In the genomic region with DNA sequence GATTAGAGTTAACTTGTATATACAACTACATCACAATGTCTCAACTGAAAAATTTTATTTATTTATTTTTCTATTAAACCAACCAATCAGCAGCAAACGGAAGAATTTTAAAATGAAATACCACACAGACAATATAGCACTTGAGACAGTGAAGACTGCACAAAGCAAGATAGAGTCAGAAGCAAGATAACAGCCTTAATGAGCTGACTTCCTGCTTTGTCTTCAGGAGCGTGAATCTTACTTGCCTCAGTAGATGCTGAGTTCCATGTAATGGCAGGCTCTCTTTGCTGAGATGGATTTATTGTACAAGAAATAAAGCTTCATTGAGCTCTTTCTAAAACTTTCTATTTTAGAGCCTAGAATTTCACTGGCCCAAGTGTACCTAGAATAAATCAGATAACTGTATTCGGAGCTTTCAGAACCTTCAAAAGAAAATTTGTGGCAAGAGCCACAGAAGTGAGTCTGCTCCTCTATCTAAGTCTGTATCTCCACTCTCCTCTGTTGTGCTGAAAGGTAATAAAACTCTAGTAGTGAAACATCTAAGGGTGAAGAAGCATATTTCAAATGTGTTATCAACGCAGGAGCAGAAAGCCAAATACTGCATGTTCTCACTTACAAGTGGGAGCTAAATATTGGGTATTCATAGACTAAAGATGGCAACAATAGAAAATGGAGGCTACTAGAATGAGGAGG, we compare ENCODE assay signal across 1 cellular context.
TF ChIP-seq lines count a peak whose summit lies in the region.

No MANE protein-coding gene starts in this region.

TF ChIP-seq in K562, 482 proteins besides CTCF, POLR2A, EP300 and RAD21 (continued from another document and continues in another):
- TF ChIP-seq, protein P1, sequence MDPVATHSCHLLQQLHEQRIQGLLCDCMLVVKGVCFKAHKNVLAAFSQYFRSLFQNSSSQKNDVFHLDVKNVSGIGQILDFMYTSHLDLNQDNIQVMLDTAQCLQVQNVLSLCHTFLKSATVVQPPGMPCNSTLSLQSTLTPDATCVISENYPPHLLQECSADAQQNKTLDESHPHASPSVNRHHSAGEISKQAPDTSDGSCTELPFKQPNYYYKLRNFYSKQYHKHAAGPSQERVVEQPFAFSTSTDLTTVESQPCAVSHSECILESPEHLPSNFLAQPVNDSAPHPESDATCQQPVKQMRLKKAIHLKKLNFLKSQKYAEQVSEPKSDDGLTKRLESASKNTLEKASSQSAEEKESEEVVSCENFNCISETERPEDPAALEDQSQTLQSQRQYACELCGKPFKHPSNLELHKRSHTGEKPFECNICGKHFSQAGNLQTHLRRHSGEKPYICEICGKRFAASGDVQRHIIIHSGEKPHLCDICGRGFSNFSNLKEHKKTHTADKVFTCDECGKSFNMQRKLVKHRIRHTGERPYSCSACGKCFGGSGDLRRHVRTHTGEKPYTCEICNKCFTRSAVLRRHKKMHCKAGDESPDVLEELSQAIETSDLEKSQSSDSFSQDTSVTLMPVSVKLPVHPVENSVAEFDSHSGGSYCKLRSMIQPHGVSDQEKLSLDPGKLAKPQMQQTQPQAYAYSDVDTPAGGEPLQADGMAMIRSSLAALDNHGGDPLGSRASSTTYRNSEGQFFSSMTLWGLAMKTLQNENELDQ (CRISPR knock-in tag; IDR thresholded peaks at IDR 0.05; ENCODE audit: borderline replicate concordance) = no peak
- TF ChIP-seq ZNF408 (CRISPR knock-in tag; IDR thresholded peaks at IDR 0.05; ENCODE audit: low read depth) (no peak), KLF16 (IDR thresholded peaks at IDR 0.05) (no peak), PRPF4 (IDR thresholded peaks at IDR 0.05; ENCODE audit: insufficient read depth, low read depth, low read length, poor library complexity, severe bottlenecking) (no peak), NCOA2 (IDR thresholded peaks at IDR 0.05; ENCODE audit: partially characterized antibody in 2 of 2) (no peak), ZNF263 (CRISPR knock-in tag; IDR thresholded peaks at IDR 0.05; ENCODE audit: borderline replicate concordance) (no peak), NFYB (IDR thresholded peaks at IDR 0.05; ENCODE audit: extremely low read depth, insufficient read length) (no peak), ZNF445 (CRISPR knock-in tag; IDR thresholded peaks at IDR 0.05; ENCODE audit: low read depth) (no peak), TCF7L2 (IDR thresholded peaks at IDR 0.05; ENCODE audit: low read depth, low read length) (no peak), ZNF354B (CRISPR knock-in tag; IDR thresholded peaks at IDR 0.05) (no peak), ZKSCAN1 (IDR thresholded peaks at IDR 0.05; ENCODE audit: low read depth, low read length) (no peak), SIRT6 (IDR thresholded peaks at IDR 0.05; ENCODE audit: low read depth, low read length) (no peak), POLR3A (IDR thresholded peaks at IDR 0.05; ENCODE audit: borderline replicate concordance, extremely low read depth, insufficient read depth, insufficient read length) (no peak), FUS (optimal IDR thresholded peaks at IDR 0.05; ENCODE audit: low read depth, low read length) (no peak), ZFP36 (IDR thresholded peaks at IDR 0.05; ENCODE audit: low read depth, low read length, partially characterized antibody) (no peak), MEIS2 (IDR thresholded peaks at IDR 0.05; ENCODE audit: partially characterized antibody) (peak; percentile 69), ZNF165 (CRISPR knock-in tag; IDR thresholded peaks at IDR 0.05; ENCODE audit: borderline replicate concordance) (no peak), EWSR1 (IDR thresholded peaks at IDR 0.05; ENCODE audit: borderline replicate concordance, low read depth, partially characterized antibody) (no peak), ELF1 (tag; IDR thresholded peaks at IDR 0.05) (peak; percentile 41; the same call in 1 of the 2 replicates), CCNT2 (IDR thresholded peaks at IDR 0.05; ENCODE audit: borderline replicate concordance, extremely low read depth, insufficient read length, low read depth, low read length) (no peak), MCM7 (IDR thresholded peaks at IDR 0.05) (no peak), ZNF507 (tag; conservative IDR thresholded peaks at IDR 0.05) (no peak), KAT8 (IDR thresholded peaks at IDR 0.05; ENCODE audit: low read depth) (no peak), HLTF (IDR thresholded peaks at IDR 0.05) (no peak), RCOR1 (IDR thresholded peaks at IDR 0.05; ENCODE audit: borderline replicate concordance in 1 of 2, low read depth in 2 of 2, low read length in 2 of 2) (0 out of 4 replicates have a peak, but pooled peaks of 1 of the 2 experiments have one; percentile 32), ZNF232 (CRISPR knock-in tag; IDR thresholded peaks at IDR 0.05) (no peak), ARID1B (IDR thresholded peaks at IDR 0.05) (0 out of 2 replicates have a peak, but pooled peaks have one; percentile 33), PYGO2 (tag; IDR thresholded peaks at IDR 0.05) (no peak)
- TF ChIP-seq, protein P2, sequence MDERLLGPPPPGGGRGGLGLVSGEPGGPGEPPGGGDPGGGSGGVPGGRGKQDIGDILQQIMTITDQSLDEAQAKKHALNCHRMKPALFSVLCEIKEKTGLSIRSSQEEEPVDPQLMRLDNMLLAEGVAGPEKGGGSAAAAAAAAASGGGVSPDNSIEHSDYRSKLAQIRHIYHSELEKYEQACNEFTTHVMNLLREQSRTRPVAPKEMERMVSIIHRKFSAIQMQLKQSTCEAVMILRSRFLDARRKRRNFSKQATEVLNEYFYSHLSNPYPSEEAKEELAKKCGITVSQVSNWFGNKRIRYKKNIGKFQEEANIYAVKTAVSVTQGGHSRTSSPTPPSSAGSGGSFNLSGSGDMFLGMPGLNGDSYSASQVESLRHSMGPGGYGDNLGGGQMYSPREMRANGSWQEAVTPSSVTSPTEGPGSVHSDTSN (CRISPR knock-in tag; IDR thresholded peaks at IDR 0.05; ENCODE audit: low read depth) = no peak
- TF ChIP-seq, protein P2 (tag; conservative IDR thresholded peaks at IDR 0.05; ENCODE audit: low read depth) = peak; percentile 92
- TF ChIP-seq, protein P3, sequence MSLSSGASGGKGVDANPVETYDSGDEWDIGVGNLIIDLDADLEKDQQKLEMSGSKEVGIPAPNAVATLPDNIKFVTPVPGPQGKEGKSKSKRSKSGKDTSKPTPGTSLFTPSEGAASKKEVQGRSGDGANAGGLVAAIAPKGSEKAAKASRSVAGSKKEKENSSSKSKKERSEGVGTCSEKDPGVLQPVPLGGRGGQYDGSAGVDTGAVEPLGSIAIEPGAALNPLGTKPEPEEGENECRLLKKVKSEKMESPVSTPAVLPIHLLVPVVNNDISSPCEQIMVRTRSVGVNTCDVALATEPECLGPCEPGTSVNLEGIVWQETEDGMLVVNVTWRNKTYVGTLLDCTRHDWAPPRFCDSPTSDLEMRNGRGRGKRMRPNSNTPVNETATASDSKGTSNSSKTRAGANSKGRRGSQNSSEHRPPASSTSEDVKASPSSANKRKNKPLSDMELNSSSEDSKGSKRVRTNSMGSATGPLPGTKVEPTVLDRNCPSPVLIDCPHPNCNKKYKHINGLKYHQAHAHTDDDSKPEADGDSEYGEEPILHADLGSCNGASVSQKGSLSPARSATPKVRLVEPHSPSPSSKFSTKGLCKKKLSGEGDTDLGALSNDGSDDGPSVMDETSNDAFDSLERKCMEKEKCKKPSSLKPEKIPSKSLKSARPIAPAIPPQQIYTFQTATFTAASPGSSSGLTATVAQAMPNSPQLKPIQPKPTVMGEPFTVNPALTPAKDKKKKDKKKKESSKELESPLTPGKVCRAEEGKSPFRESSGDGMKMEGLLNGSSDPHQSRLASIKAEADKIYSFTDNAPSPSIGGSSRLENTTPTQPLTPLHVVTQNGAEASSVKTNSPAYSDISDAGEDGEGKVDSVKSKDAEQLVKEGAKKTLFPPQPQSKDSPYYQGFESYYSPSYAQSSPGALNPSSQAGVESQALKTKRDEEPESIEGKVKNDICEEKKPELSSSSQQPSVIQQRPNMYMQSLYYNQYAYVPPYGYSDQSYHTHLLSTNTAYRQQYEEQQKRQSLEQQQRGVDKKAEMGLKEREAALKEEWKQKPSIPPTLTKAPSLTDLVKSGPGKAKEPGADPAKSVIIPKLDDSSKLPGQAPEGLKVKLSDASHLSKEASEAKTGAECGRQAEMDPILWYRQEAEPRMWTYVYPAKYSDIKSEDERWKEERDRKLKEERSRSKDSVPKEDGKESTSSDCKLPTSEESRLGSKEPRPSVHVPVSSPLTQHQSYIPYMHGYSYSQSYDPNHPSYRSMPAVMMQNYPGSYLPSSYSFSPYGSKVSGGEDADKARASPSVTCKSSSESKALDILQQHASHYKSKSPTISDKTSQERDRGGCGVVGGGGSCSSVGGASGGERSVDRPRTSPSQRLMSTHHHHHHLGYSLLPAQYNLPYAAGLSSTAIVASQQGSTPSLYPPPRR (CRISPR knock-in tag; IDR thresholded peaks at IDR 0.05; ENCODE audit: borderline replicate concordance) = no peak
- TF ChIP-seq, protein P4, sequence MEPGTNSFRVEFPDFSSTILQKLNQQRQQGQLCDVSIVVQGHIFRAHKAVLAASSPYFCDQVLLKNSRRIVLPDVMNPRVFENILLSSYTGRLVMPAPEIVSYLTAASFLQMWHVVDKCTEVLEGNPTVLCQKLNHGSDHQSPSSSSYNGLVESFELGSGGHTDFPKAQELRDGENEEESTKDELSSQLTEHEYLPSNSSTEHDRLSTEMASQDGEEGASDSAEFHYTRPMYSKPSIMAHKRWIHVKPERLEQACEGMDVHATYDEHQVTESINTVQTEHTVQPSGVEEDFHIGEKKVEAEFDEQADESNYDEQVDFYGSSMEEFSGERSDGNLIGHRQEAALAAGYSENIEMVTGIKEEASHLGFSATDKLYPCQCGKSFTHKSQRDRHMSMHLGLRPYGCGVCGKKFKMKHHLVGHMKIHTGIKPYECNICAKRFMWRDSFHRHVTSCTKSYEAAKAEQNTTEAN (CRISPR knock-in tag; IDR thresholded peaks at IDR 0.05) = no peak
- TF ChIP-seq, protein P5, sequence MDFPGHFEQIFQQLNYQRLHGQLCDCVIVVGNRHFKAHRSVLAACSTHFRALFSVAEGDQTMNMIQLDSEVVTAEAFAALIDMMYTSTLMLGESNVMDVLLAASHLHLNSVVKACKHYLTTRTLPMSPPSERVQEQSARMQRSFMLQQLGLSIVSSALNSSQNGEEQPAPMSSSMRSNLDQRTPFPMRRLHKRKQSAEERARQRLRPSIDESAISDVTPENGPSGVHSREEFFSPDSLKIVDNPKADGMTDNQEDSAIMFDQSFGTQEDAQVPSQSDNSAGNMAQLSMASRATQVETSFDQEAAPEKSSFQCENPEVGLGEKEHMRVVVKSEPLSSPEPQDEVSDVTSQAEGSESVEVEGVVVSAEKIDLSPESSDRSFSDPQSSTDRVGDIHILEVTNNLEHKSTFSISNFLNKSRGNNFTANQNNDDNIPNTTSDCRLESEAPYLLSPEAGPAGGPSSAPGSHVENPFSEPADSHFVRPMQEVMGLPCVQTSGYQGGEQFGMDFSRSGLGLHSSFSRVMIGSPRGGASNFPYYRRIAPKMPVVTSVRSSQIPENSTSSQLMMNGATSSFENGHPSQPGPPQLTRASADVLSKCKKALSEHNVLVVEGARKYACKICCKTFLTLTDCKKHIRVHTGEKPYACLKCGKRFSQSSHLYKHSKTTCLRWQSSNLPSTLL (IDR thresholded peaks at IDR 0.05) = no peak
- TF ChIP-seq, protein P6, sequence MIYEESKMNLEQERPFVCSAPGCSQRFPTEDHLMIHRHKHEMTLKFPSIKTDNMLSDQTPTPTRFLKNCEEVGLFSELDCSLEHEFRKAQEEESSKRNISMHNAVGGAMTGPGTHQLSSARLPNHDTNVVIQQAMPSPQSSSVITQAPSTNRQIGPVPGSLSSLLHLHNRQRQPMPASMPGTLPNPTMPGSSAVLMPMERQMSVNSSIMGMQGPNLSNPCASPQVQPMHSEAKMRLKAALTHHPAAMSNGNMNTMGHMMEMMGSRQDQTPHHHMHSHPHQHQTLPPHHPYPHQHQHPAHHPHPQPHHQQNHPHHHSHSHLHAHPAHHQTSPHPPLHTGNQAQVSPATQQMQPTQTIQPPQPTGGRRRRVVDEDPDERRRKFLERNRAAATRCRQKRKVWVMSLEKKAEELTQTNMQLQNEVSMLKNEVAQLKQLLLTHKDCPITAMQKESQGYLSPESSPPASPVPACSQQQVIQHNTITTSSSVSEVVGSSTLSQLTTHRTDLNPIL (CRISPR knock-in tag; IDR thresholded peaks at IDR 0.05) = no peak
- TF ChIP-seq, protein P7, sequence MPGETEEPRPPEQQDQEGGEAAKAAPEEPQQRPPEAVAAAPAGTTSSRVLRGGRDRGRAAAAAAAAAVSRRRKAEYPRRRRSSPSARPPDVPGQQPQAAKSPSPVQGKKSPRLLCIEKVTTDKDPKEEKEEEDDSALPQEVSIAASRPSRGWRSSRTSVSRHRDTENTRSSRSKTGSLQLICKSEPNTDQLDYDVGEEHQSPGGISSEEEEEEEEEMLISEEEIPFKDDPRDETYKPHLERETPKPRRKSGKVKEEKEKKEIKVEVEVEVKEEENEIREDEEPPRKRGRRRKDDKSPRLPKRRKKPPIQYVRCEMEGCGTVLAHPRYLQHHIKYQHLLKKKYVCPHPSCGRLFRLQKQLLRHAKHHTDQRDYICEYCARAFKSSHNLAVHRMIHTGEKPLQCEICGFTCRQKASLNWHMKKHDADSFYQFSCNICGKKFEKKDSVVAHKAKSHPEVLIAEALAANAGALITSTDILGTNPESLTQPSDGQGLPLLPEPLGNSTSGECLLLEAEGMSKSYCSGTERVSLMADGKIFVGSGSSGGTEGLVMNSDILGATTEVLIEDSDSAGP (CRISPR knock-in tag; IDR thresholded peaks at IDR 0.05) = no peak
- TF ChIP-seq, protein P8, sequence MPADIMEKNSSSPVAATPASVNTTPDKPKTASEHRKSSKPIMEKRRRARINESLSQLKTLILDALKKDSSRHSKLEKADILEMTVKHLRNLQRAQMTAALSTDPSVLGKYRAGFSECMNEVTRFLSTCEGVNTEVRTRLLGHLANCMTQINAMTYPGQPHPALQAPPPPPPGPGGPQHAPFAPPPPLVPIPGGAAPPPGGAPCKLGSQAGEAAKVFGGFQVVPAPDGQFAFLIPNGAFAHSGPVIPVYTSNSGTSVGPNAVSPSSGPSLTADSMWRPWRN (IDR thresholded peaks at IDR 0.05; ENCODE audit: low read depth) = peak; percentile 35; the same call in 1 of the 2 replicates
- TF ChIP-seq, protein P9, sequence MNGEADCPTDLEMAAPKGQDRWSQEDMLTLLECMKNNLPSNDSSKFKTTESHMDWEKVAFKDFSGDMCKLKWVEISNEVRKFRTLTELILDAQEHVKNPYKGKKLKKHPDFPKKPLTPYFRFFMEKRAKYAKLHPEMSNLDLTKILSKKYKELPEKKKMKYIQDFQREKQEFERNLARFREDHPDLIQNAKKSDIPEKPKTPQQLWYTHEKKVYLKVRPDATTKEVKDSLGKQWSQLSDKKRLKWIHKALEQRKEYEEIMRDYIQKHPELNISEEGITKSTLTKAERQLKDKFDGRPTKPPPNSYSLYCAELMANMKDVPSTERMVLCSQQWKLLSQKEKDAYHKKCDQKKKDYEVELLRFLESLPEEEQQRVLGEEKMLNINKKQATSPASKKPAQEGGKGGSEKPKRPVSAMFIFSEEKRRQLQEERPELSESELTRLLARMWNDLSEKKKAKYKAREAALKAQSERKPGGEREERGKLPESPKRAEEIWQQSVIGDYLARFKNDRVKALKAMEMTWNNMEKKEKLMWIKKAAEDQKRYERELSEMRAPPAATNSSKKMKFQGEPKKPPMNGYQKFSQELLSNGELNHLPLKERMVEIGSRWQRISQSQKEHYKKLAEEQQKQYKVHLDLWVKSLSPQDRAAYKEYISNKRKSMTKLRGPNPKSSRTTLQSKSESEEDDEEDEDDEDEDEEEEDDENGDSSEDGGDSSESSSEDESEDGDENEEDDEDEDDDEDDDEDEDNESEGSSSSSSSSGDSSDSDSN (IDR thresholded peaks at IDR 0.05; ENCODE audit: borderline replicate concordance in 1 of 2, low read depth in 2 of 2, low read length in 2 of 2) = no peak
